Comparison of ENCODE assay signal across 14 cellular contexts in genomic region chr3:104892044-104892443, GRCh38.
"Had no signal": no experiment of that assay in that cellular context is flagged by ENCODE, and none has a peak within 500 bp of the region (broad histone marks: within the 10 kb centered on the region; RNA-seq: fewer than 3 reads in every experiment).

No MANE protein-coding gene starts in this region.

- ATAC-seq: esophagus mucosa; heart left ventricle; natural killer cell treated with Interleukin-12 subunit alpha and Interleukin-12 subunit beta and Interleukin-15 and Interleukin-18, amount 100 ng/mL, for 72 hours; right cardiac atrium had no signal

- DNase-seq: effector memory CD4-positive, alpha-beta T cell; heart left ventricle; hippocampal formation; kidney glomerular epithelial cell; nucleus accumbens; ovary; right cardiac atrium; small intestine; stimulated activated CD4-positive, alpha-beta T cell treated with anti-CD3 and anti-CD28 coated beads, Interleukin-12 subunit alpha, Interleukin-12 subunit beta, amount 100 ng/mL, for 4 hours; stimulated activated CD4-positive, alpha-beta T cell treated with anti-CD3 and anti-CD28 coated beads, Interleukin-2, amount 100 ng/mL, for 48 hours; stimulated activated naive CD4-positive, alpha-beta T cell treated with Interleukin-2 at 50 U/mL for 16 hours; trophoblast cell had no signal
